8 cellular contexts compared by ENCODE assay signal in the genomic region with DNA sequence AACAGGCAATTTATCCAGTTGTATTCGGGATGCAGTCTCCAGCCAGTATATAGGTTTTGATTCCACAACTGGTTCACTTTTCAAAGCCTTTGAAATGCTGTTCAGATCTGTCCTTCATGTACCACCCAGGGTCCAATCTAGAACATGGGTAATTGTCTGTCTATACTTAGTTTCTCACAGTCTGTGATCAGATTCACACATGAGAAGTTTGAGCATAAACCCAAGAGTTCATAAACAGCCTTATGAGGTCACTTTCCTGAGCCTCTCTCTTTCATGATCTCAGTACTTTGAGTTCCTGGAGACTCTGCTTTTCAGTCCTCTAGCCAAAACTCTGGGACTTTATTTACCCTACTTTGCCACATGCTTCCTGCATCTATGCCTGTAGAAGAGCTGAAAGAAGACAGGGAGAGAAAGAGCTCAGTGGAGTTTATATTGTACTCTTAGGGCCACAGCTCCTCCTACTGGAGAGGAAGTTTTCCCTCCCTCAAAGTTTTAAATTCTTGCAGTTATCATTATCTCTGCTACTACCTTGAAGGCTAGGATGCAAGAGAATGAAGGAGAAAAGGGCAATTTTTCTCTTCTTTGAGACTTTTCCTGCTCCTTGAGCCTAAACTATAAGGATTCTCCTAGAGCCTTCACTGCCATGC.
DNase-seq lines count a peak whose midpoint lies in the region; ATAC-seq, FAIRE-seq and TF ChIP-seq lines count a peak whose summit lies in the region.

No MANE protein-coding gene starts in this region.

- peaks cover 4% of the 10 kb centered on the region for H3K4me1 Mint-ChIP-seq in CD8-positive, alpha-beta T cell (ENCODE audit: low read depth)
- no peaks in the 10 kb centered on the region for H3K4me1 Mint-ChIP-seq in nephron progenitor cell

- H3K36me3 ChIP-seq in CD8-positive, alpha-beta T cell (ENCODE audit: insufficient read depth, low read length), result no peaks in the 10 kb centered on the region

- no peaks in the 10 kb centered on the region for H3K27me3 Mint-ChIP-seq in CD8-positive, alpha-beta T cell (ENCODE audit: low read depth)
- H3K27me3 Mint-ChIP-seq in nephron progenitor cell (ENCODE audit: low read depth, poor library complexity), result no peaks in the 10 kb centered on the region

- intact Hi-C loops in CD8-positive, alpha-beta T cell (cut with DNase I, micrococcal nuclease), result loop anchor here (1.0 to 5.0 kb wide), 4 partner anchors 408 to 707 kb away; a partner anchor contains a TSS

- peak; percentile 33 for TF ChIP-seq CTCF in CD8-positive, alpha-beta T cell (IDR thresholded peaks at IDR 0.05)
- TF ChIP-seq CTCF in epithelial cell of esophagus (IDR thresholded peaks at IDR 0.05; ENCODE audit: insufficient read depth, low read depth, low read length, missing control alignments) (peak; percentile 71), nephron progenitor cell (IDR thresholded peaks at IDR 0.05) (peak; percentile 58)

- H3K27me3 ChIP-seq in CD8-positive, alpha-beta T cell (ENCODE audit: insufficient read depth, low read length), result no peaks in the 10 kb centered on the region

- H3K9me3 Mint-ChIP-seq in CD8-positive, alpha-beta T cell, result peaks cover 19% of the 10 kb centered on the region
- peaks cover 5% of the 10 kb centered on the region for H3K9me3 Mint-ChIP-seq in nephron progenitor cell

- peak; percentile 62 for ATAC-seq in CD8-positive, alpha-beta T cell
- ATAC-seq in HG03095 (IDR thresholded peaks at IDR 0.05; ENCODE audit: unreplicated experiment) (no peak), GM19463 (IDR thresholded peaks at IDR 0.05; ENCODE audit: unreplicated experiment) (no peak)

- FAIRE-seq in GM19239 (lab: Jason Lieb, UNC), result peak; percentile 77

- H3K36me3 Mint-ChIP-seq in CD8-positive, alpha-beta T cell, result peaks cover 21% of the 10 kb centered on the region
- H3K36me3 Mint-ChIP-seq in nephron progenitor cell (ENCODE audit: low read depth), result no peaks in the 10 kb centered on the region

- H3K4me3 Mint-ChIP-seq in CD8-positive, alpha-beta T cell, result no peak overlapping the region
- H3K4me3 Mint-ChIP-seq in nephron progenitor cell, result no peak overlapping the region

- DNase-seq in CD8-positive, alpha-beta T cell, result peak in 1 of 7 experiments; percentile 16
- DNase-seq in GM19239 (ENCODE audit: insufficient read length, low spot score) (no peak), OCI-M1 (lab: John Stamatoyannopoulos, UW) (peak; percentile 48), epithelial cell of esophagus (ENCODE audit: low read depth) (peak; percentile 53), nephron progenitor cell (peak; percentile 15), cortex of kidney (lab: John Stamatoyannopoulos, UW) (no peak)

- no peak overlapping the region for H3K4me3 ChIP-seq in CD8-positive, alpha-beta T cell (ENCODE audit: low read depth, low read length)
- no peak overlapping the region for H3K4me3 ChIP-seq in epithelial cell of esophagus (ENCODE audit: low read length)

- no peak overlapping the region for H3K27ac Mint-ChIP-seq in CD8-positive, alpha-beta T cell
- H3K27ac Mint-ChIP-seq in nephron progenitor cell, result no peak overlapping the region

- no peak overlapping the region for H3K27ac ChIP-seq in CD8-positive, alpha-beta T cell (ENCODE audit: low read depth, low read length)

- CTCF ChIA-PET in CD8-positive, alpha-beta T cell (lab: Charles Lee), result interaction anchor here (0.5 to 1.3 kb wide), 7 partner anchors 78 to 747 kb away, joined by 3 to 14 read pairs (median 3); no protein-coding TSS in a partner anchor

- H3K4me1 ChIP-seq in CD8-positive, alpha-beta T cell (ENCODE audit: insufficient read depth, low read length), result no peaks in the 10 kb centered on the region

- no peaks in the 10 kb centered on the region for H3K9me3 ChIP-seq in CD8-positive, alpha-beta T cell (ENCODE audit: low read length)

- POLR2A ChIA-PET in CD8-positive, alpha-beta T cell (lab: Charles Lee), result interaction anchor here (1.0 kb wide), 1 partner anchor 706 kb away, joined by 4 read pairs; no protein-coding TSS in a partner anchor

Comparison
In these comparisons a context has a peak if more than half of its experiments do, and no peak if none do; other contexts are left out.
1. DNase-seq: peak in OCI-M1 (single experiment), epithelial cell of esophagus (single experiment) and nephron progenitor cell (single experiment); none in GM19239 (single experiment) and cortex of kidney (single experiment).
2. Peak in every context shown above with its lines, with median percentiles within 50 percentile points of each other: CTCF ChIP-seq.